22 cellular contexts compared by ENCODE assay signal in the genomic region with DNA sequence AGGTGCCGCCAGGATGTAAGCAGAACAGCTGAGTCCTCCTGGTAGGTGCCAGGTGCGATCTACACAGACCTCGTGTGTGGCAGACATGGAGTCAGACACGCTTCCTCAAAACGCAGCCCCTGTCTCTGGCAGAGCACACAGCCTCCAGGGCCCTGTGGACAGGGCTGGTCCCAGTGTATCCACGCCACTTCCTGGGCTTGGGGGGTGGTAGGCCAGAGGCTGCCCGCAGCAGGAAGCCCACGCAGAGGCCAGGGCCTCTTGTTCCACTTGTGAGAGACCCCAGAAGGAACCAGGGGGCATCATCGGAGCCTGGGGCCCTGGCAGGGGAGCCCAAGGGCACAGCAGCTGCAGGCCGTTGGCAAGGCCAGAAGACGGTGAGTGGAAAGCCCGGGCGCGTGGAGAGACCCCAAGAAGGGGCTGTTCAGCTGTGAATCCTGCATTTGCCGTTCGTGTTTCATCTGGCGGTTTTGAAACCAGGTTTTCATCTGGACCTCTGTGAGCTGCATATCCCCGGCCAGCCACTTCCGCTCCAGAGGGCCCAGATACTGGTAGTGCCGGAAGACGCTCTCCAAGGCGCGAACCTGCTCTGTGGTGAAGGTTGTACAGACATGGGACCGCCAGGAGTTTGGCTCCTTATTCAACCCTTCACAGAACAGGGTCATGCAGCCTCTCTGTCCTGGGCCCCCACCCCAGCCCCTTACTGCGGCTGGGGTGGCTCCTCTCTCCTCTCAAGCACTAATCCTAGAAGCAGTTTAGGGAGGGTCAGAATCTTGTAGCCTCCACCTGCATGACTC. TPM values are rescaled to one million over a fixed set of nuclear protein-coding genes. Genes with fewer than 3 reads are reported as not detected.
DNase-seq lines count a peak whose midpoint lies in the region; ATAC-seq, FAIRE-seq and TF ChIP-seq lines count a peak whose summit lies in the region.
"Had no signal": no experiment of that assay in that cellular context is flagged by ENCODE, and none has a peak within 500 bp of the region (broad histone marks: within the 10 kb centered on the region; RNA-seq: fewer than 3 reads in every experiment).

No MANE protein-coding gene starts in this region.

- no peaks in the 10 kb centered on the region for H3K4me1 ChIP-seq in DND-41 (ENCODE audit: insufficient read depth, low read length)
- no peaks in the 10 kb centered on the region for H3K4me1 ChIP-seq in kidney (ENCODE audit: control insufficient read depth in 1 of 2, insufficient read depth in 1 of 2, low read depth in 1 of 2, low read length in 2 of 2)
- H3K4me1 ChIP-seq: SJSA1 had no signal

- no peaks in the 10 kb centered on the region for H3K79me2 ChIP-seq in DND-41 (ENCODE audit: insufficient read depth, low read length)

- no peaks in the 10 kb centered on the region for H3K27me3 Mint-ChIP-seq in stimulated activated memory B cell treated with anti-CD40 and anti-IgM and Interleukin-4, amounts not matched to agents 10 μg/mL and 1 μg/mL and 100 μg/mL, for 72 hours
- H3K27me3 Mint-ChIP-seq: CD4-positive, CD25-positive, alpha-beta regulatory T cell; T-cell had no signal

- no peaks in the 10 kb centered on the region for H3K36me3 Mint-ChIP-seq in stimulated activated memory B cell treated with anti-CD40 and anti-IgM and Interleukin-4, amounts not matched to agents 10 μg/mL and 1 μg/mL and 100 μg/mL, for 72 hours
- H3K36me3 Mint-ChIP-seq: CD4-positive, CD25-positive, alpha-beta regulatory T cell; T-cell had no signal

- intact Hi-C loops in kidney (cut with DNase I), result no loop called here

- H3K4me3 ChIP-seq in DND-41 (ENCODE audit: low read depth in 1 of 2, low read length in 2 of 2) (no peak overlapping the region), kidney (ENCODE audit: low read length in 2 of 2) (no peak overlapping the region)
- H3K4me3 ChIP-seq: SJSA1 had no signal

- H2AFZ ChIP-seq in DND-41 (ENCODE audit: low read depth, low read length), result no peak overlapping the region

- H3K27ac ChIP-seq in DND-41 (ENCODE audit: low read length) (no peak overlapping the region), kidney (ENCODE audit: low read depth in 2 of 2, low read length in 2 of 2) (no peak overlapping the region)
- H3K27ac ChIP-seq: SJSA1 had no signal

- H3K27ac Mint-ChIP-seq in stimulated activated memory B cell treated with anti-CD40 and anti-IgM and Interleukin-4, amounts not matched to agents 10 μg/mL and 1 μg/mL and 100 μg/mL, for 72 hours, result no peak overlapping the region
- H3K27ac Mint-ChIP-seq: CD4-positive, CD25-positive, alpha-beta regulatory T cell; T-cell had no signal

- H3K9me3 ChIP-seq in DND-41 (ENCODE audit: insufficient read depth, low read length, severe bottlenecking), result peaks cover 4% of the 10 kb centered on the region
- H3K9me3 ChIP-seq in kidney (ENCODE audit: control insufficient read depth in 1 of 2, low read length in 2 of 2), result no peaks in the 10 kb centered on the region

- DNase-seq in DND-41, result no peak
- DNase-seq in SHP77 (lab: John Stamatoyannopoulos, UW), result peak; percentile 34 to 75
- DNase-seq in kidney, result peak; percentile 63
- no peak for DNase-seq in activated CD8-positive, alpha-beta memory T cell treated with anti-CD3 and anti-CD28 coated beads for 24 hours
- DNase-seq: CD4-positive, CD25-positive, alpha-beta regulatory T cell; DMS153; Karpas-422; NCI-H1092 treated with DMSO at 0.1 percent for 48 hours; NCI-H1436 treated with DMSO at 0.1 percent for 48 hours; NCI-H2029; NCI-H2227 treated with DMSO at 0.1 percent for 48 hours; NCI-H69; T-cell had no signal

- H3K9ac ChIP-seq in DND-41 (ENCODE audit: low read depth, low read length) (no peak overlapping the region), kidney (ENCODE audit: low read length in 2 of 2) (no peak overlapping the region)

- ATAC-seq in DND-41 (ENCODE audit: insufficient read depth, low read depth) (peak; percentile 24; the same call in 1 of the 3 replicates), HG02885 (IDR thresholded peaks at IDR 0.05; ENCODE audit: poor library complexity, unreplicated experiment) (no peak), HG03196 (IDR thresholded peaks at IDR 0.05; ENCODE audit: unreplicated experiment) (no peak)
- ATAC-seq in stimulated activated memory B cell treated with anti-CD40 and anti-IgM and Interleukin-4, amounts not matched to agents 10 μg/mL and 1 μg/mL and 100 μg/mL, for 72 hours, result peak; percentile 54
- ATAC-seq: Panc1, T-cell had no signal

- no peaks in the 10 kb centered on the region for H3K27me3 ChIP-seq in DND-41 (ENCODE audit: insufficient read depth, low read length, poor library complexity)
- H3K27me3 ChIP-seq: SJSA1 had no signal

- H4K20me1 ChIP-seq in DND-41 (ENCODE audit: insufficient read depth, low read length), result no peaks in the 10 kb centered on the region

- no peaks in the 10 kb centered on the region for H3K4me1 Mint-ChIP-seq in stimulated activated memory B cell treated with anti-CD40 and anti-IgM and Interleukin-4, amounts not matched to agents 10 μg/mL and 1 μg/mL and 100 μg/mL, for 72 hours
- H3K4me1 Mint-ChIP-seq: CD4-positive, CD25-positive, alpha-beta regulatory T cell; T-cell had no signal

- H3K9me3 Mint-ChIP-seq in stimulated activated memory B cell treated with anti-CD40 and anti-IgM and Interleukin-4, amounts not matched to agents 10 μg/mL and 1 μg/mL and 100 μg/mL, for 72 hours, result peaks cover 28% of the 10 kb centered on the region

- no peak for TF ChIP-seq CTCF in DND-41 (IDR thresholded peaks at IDR 0.05; ENCODE audit: borderline replicate concordance, extremely low read depth, low read length, poor library complexity, severe bottlenecking)
- TF ChIP-seq CTCF in kidney (IDR thresholded peaks at IDR 0.05; ENCODE audit: borderline replicate concordance, extremely low read depth, insufficient read depth), result no peak

- FAIRE-seq in kidney (lab: Jason Lieb, UNC), result no peak
- FAIRE-seq: GM19239, H54 had no signal

- H3K36me3 ChIP-seq in DND-41 (ENCODE audit: insufficient read depth, low read length) (no peaks in the 10 kb centered on the region), kidney (ENCODE audit: control insufficient read depth in 1 of 2, insufficient read depth in 2 of 2, low read length in 2 of 2) (no peaks in the 10 kb centered on the region)
- H3K36me3 ChIP-seq: SJSA1 had no signal

- H3K4me2 ChIP-seq in DND-41 (ENCODE audit: insufficient read depth, low read length), result no peak overlapping the region

- no peak overlapping the region for H3K4me3 Mint-ChIP-seq in stimulated activated memory B cell treated with anti-CD40 and anti-IgM and Interleukin-4, amounts not matched to agents 10 μg/mL and 1 μg/mL and 100 μg/mL, for 72 hours
- H3K4me3 Mint-ChIP-seq: CD4-positive, CD25-positive, alpha-beta regulatory T cell; T-cell had no signal

RNA-seq across cellular contexts. Expression of gene SLITRK1, which starts 25.1 kb away (rescaled TPM):
- total RNA-seq in kidney, result not detected
- not detected for polyA plus RNA-seq in kidney (ENCODE audit: insufficient read depth, low read depth, low replicate concordance)
- total RNA-seq: CD4-positive, CD25-positive, alpha-beta regulatory T cell; HT-29; NCI-H460; SJSA1; T-cell had no signal
- polyA plus RNA-seq: CD4-positive, CD25-positive, alpha-beta regulatory T cell had no signal

Comparison
In these comparisons a context has a peak if more than half of its experiments do, and no peak if none do; other contexts are left out.
1. ATAC-seq: peak in DND-41 (single experiment) and stimulated activated memory B cell treated with anti-CD40 and anti-IgM and Interleukin-4, amounts not matched to agents 10 μg/mL and 1 μg/mL and 100 μg/mL, for 72 hours (single experiment); none in HG02885 (single experiment) and HG03196 (single experiment).
2. DNase-seq: peak in SHP77 (2 of 2) and kidney (single experiment); none in DND-41 (single experiment) and activated CD8-positive, alpha-beta memory T cell treated with anti-CD3 and anti-CD28 coated beads for 24 hours (single experiment).